ENCODE assay signal across 31 cellular contexts in genomic region chr9:79215819-79216218, GRCh38.
A peak's percentile ranks its signal among the peaks of the same experiment; 100 is the strongest.
DNase-seq lines count a peak whose midpoint lies in the region; ATAC-seq and TF ChIP-seq lines count a peak whose summit lies in the region.
"Had no signal": no experiment of that assay in that cellular context is flagged by ENCODE, and none has a peak within 500 bp of the region (broad histone marks: within the 10 kb centered on the region; RNA-seq: fewer than 3 reads in every experiment).

No MANE protein-coding gene starts in this region.

- H3K27ac Mint-ChIP-seq in stimulated activated naive CD8-positive, alpha-beta T cell treated with anti-CD3 and anti-CD28 coated beads, Interleukin-15, amount 100 ng/mL, for 72 hours: no peak overlapping the region
- H3K27ac Mint-ChIP-seq: activated CD4-positive, alpha-beta T cell treated with anti-CD3 and anti-CD28 coated beads, Interleukin-2, amount 10 ng/mL, durations not matched to agents 7 days and 5 days; activated naive CD8-positive, alpha-beta T cell treated with anti-CD3 and anti-CD28 coated beads, Interleukin-2, amount 10 ng/mL, durations not matched to agents 7 days and 5 days; naive thymus-derived CD8-positive, alpha-beta T cell had no signal

- H3K9me3 Mint-ChIP-seq in stimulated activated naive CD8-positive, alpha-beta T cell treated with anti-CD3 and anti-CD28 coated beads, Interleukin-15, amount 100 ng/mL, for 72 hours: no peaks in the 10 kb centered on the region
- H3K9me3 Mint-ChIP-seq: activated CD4-positive, alpha-beta T cell treated with anti-CD3 and anti-CD28 coated beads, Interleukin-2, amount 10 ng/mL, durations not matched to agents 7 days and 5 days had no signal

- DNase-seq in AG08395 (ENCODE audit: low spot score) (peak; percentile 15), HT1080 (ENCODE audit: low read depth) (peak; percentile 2), fibroblast of the aortic adventitia (ENCODE audit: low read depth) (peak; percentile 60)
- no peak for DNase-seq in stimulated activated naive CD8-positive, alpha-beta T cell treated with anti-CD3 and anti-CD28 coated beads, Interleukin-15, amount 100 ng/mL, for 72 hours
- DNase-seq in activated CD4-positive, alpha-beta T cell treated with anti-CD3 and anti-CD28 coated beads for 1 hour: no peak
- DNase-seq: activated CD4-positive, alpha-beta T cell treated with anti-CD3 and anti-CD28 coated beads, Interleukin-2, amount 10 ng/mL, durations not matched to agents 7 days and 5 days; activated gamma-delta T cell; activated naive CD8-positive, alpha-beta T cell treated with anti-CD3 and anti-CD28 coated beads, Interleukin-2, amount 10 ng/mL, durations not matched to agents 7 days and 5 days; activated T-cell treated with anti-CD3 and anti-CD28 coated beads, Interleukin-2, amount 50 U/mL, for 1 hour; DMS79; effector CD8-positive, alpha-beta T cell; foreskin keratinocyte; GOT3; heart right ventricle; KG1; naive thymus-derived CD8-positive, alpha-beta T cell; NCI-H1436 treated with DMSO at 0.1 percent for 48 hours; NCI-H2107; nucleus accumbens; psoas muscle; SHP77 treated with DMSO at 0.1 percent for 48 hours; stimulated activated CD4-positive, alpha-beta T cell treated with anti-CD3 and anti-CD28 coated beads, Interleukin-12 subunit alpha, Interleukin-12 subunit beta, amount 100 ng/mL, for 4 hours; stimulated activated CD4-positive, alpha-beta T cell treated with anti-CD3 and anti-CD28 coated beads, Interleukin-4, amount 100 ng/mL, for 1 hour; SW 1271; T1000; transverse colon had no signal

- ATAC-seq in SK-N-SH treated with all-trans-retinoic acid at 6 μM for 48 hours (0 out of 3 replicates have a peak, but pooled peaks have one; percentile 26), GM21360 (IDR thresholded peaks at IDR 0.05; ENCODE audit: unreplicated experiment) (no peak), HG02642 (IDR thresholded peaks at IDR 0.05; ENCODE audit: poor library complexity, unreplicated experiment) (no peak)
- no peak for ATAC-seq in stimulated activated naive CD8-positive, alpha-beta T cell treated with anti-CD3 and anti-CD28 coated beads, Interleukin-15, amount 100 ng/mL, for 72 hours
- ATAC-seq: foreskin keratinocyte; heart right ventricle; naive thymus-derived CD8-positive, alpha-beta T cell; psoas muscle; sciatic nerve had no signal

- no peak overlapping the region for H3K4me3 ChIP-seq in fibroblast of the aortic adventitia (ENCODE audit: low read depth, low read length)
- H3K4me3 ChIP-seq: coronary artery, heart right ventricle, psoas muscle, transverse colon had no signal

- no peaks in the 10 kb centered on the region for H3K4me1 Mint-ChIP-seq in stimulated activated naive CD8-positive, alpha-beta T cell treated with anti-CD3 and anti-CD28 coated beads, Interleukin-15, amount 100 ng/mL, for 72 hours
- H3K4me1 Mint-ChIP-seq: activated CD4-positive, alpha-beta T cell treated with anti-CD3 and anti-CD28 coated beads, Interleukin-2, amount 10 ng/mL, durations not matched to agents 7 days and 5 days; activated naive CD8-positive, alpha-beta T cell treated with anti-CD3 and anti-CD28 coated beads, Interleukin-2, amount 10 ng/mL, durations not matched to agents 7 days and 5 days; naive thymus-derived CD8-positive, alpha-beta T cell had no signal

- no peak overlapping the region for H3K4me3 Mint-ChIP-seq in stimulated activated naive CD8-positive, alpha-beta T cell treated with anti-CD3 and anti-CD28 coated beads, Interleukin-15, amount 100 ng/mL, for 72 hours
- H3K4me3 Mint-ChIP-seq: activated CD4-positive, alpha-beta T cell treated with anti-CD3 and anti-CD28 coated beads, Interleukin-2, amount 10 ng/mL, durations not matched to agents 7 days and 5 days; activated naive CD8-positive, alpha-beta T cell treated with anti-CD3 and anti-CD28 coated beads, Interleukin-2, amount 10 ng/mL, durations not matched to agents 7 days and 5 days; naive thymus-derived CD8-positive, alpha-beta T cell had no signal

- no peak for TF ChIP-seq CTCF in fibroblast of the aortic adventitia (IDR thresholded peaks at IDR 0.05; ENCODE audit: insufficient read depth, low read length)

- peaks cover 6% of the 10 kb centered on the region for H3K27me3 Mint-ChIP-seq in stimulated activated naive CD8-positive, alpha-beta T cell treated with anti-CD3 and anti-CD28 coated beads, Interleukin-15, amount 100 ng/mL, for 72 hours
- H3K27me3 Mint-ChIP-seq: activated CD4-positive, alpha-beta T cell treated with anti-CD3 and anti-CD28 coated beads, Interleukin-2, amount 10 ng/mL, durations not matched to agents 7 days and 5 days had no signal

TF ChIP-seq in SK-N-SH treated with all-trans-retinoic acid at 6 μM for 48 hours, 23 proteins besides CTCF, POLR2A, EP300 and RAD21:
- TF ChIP-seq ARNTL (CRISPR knock-in tag; IDR thresholded peaks at IDR 0.05; ENCODE audit: borderline replicate concordance, low read depth) (no peak), TCF4 (CRISPR knock-in tag; IDR thresholded peaks at IDR 0.05; ENCODE audit: borderline replicate concordance) (no peak), POU6F1 (CRISPR knock-in tag; IDR thresholded peaks at IDR 0.05; ENCODE audit: borderline replicate concordance, low read depth) (no peak), TSHZ2 (CRISPR knock-in tag; IDR thresholded peaks at IDR 0.05) (no peak), ZFP3 (CRISPR knock-in tag; IDR thresholded peaks at IDR 0.05) (no peak), CSRNP3 (CRISPR knock-in tag; IDR thresholded peaks at IDR 0.05) (no peak), ZNF70 (CRISPR knock-in tag; IDR thresholded peaks at IDR 0.05) (no peak), SNAI2 (CRISPR knock-in tag; IDR thresholded peaks at IDR 0.05) (no peak)

Comparison
In these comparisons a context has a peak if more than half of its experiments do, and no peak if none do; other contexts are left out.
1. DNase-seq: peak in AG08395 (single experiment), HT1080 (single experiment) and fibroblast of the aortic adventitia (single experiment); none in stimulated activated naive CD8-positive, alpha-beta T cell treated with anti-CD3 and anti-CD28 coated beads, Interleukin-15, amount 100 ng/mL, for 72 hours (0 of 2) and activated CD4-positive, alpha-beta T cell treated with anti-CD3 and anti-CD28 coated beads for 1 hour (single experiment).